19 cellular contexts compared by ENCODE assay signal in genomic region chr11:66686100-66686785, GRCh38. TPM values are rescaled to one million over a fixed set of nuclear protein-coding genes. Genes with fewer than 3 reads are reported as not detected.
DNase-seq lines count a peak whose midpoint lies in the region; ATAC-seq, FAIRE-seq and TF ChIP-seq lines count a peak whose summit lies in the region.
"Had no signal": no experiment of that assay in that cellular context is flagged by ENCODE, and none has a peak within 500 bp of the region (broad histone marks: within the 10 kb centered on the region; RNA-seq: fewer than 3 reads in every experiment).

No MANE protein-coding gene starts in this region.

- H3K9me3 ChIP-seq in adipocyte (ENCODE audit: control insufficient read depth, low read length), result no peaks in the 10 kb centered on the region
- no peaks in the 10 kb centered on the region for H3K9me3 ChIP-seq in hepatocyte (ENCODE audit: low read depth)
- H3K9me3 ChIP-seq in prostate gland, result no peaks in the 10 kb centered on the region
- H3K9me3 ChIP-seq in kidney (ENCODE audit: control insufficient read depth in 1 of 2, low read length in 2 of 2), result no peaks in the 10 kb centered on the region
- no peaks in the 10 kb centered on the region for H3K9me3 ChIP-seq in mucosa of descending colon
- H3K9me3 ChIP-seq: right lobe of liver, testis had no signal

- peak; percentile 60 for DNase-seq in ELF-1 (ENCODE audit: low read depth, low spot score)
- DNase-seq in adipocyte (ENCODE audit: low read depth), result peak; percentile 15
- DNase-seq in hepatocyte (ENCODE audit: low spot score), result no peak
- DNase-seq in prostate gland (ENCODE audit: low spot score), result peak; percentile 86
- DNase-seq in kidney, result no peak
- no peak for DNase-seq in mucosa of descending colon
- no peak for DNase-seq in activated CD4-positive, alpha-beta T cell treated with anti-CD3 and anti-CD28 coated beads, Interleukin-2, amount 50 U/mL, for 4 hours
- DNase-seq in NCI-H2171 (lab: John Stamatoyannopoulos, UW), result no peak
- DNase-seq: activated CD8-positive, alpha-beta memory T cell treated with anti-CD3 and anti-CD28 coated beads, Interleukin-2, amount 50 U/mL, for 48 hours; amniotic stem cell; erythroblast; KBM-7; left ventricle myocardium superior; NCI-H748 treated with DMSO at 0.1 percent for 48 hours; right lobe of liver; testis had no signal

- H3K27me3 ChIP-seq in adipocyte (replicated peaks; ENCODE audit: control insufficient read depth, insufficient read depth, low read length) (peaks cover 10% of the 10 kb centered on the region), hepatocyte (no peaks in the 10 kb centered on the region), prostate gland (replicated peaks; ENCODE audit: insufficient read depth) (no peaks in the 10 kb centered on the region)
- H3K27me3 ChIP-seq: right lobe of liver, SJSA1, testis had no signal

- no peaks in the 10 kb centered on the region for H3K4me1 ChIP-seq in adipocyte (ENCODE audit: control insufficient read depth, insufficient read depth, low read length)
- no peaks in the 10 kb centered on the region for H3K4me1 ChIP-seq in hepatocyte (ENCODE audit: insufficient read depth)
- H3K4me1 ChIP-seq in prostate gland (replicated peaks), result peaks cover 4% of the 10 kb centered on the region
- no peaks in the 10 kb centered on the region for H3K4me1 ChIP-seq in kidney (ENCODE audit: control insufficient read depth in 1 of 2, insufficient read depth in 1 of 2, low read depth in 1 of 2, low read length in 2 of 2)
- H3K4me1 ChIP-seq in mucosa of descending colon (ENCODE audit: low read depth), result no peaks in the 10 kb centered on the region
- H3K4me1 ChIP-seq: right lobe of liver, SJSA1, testis had no signal

- no peaks in the 10 kb centered on the region for H3K9me2 ChIP-seq in hepatocyte (replicated peaks; ENCODE audit: insufficient read depth)

- TF ChIP-seq POLR2A in prostate gland (IDR thresholded peaks at IDR 0.05), result no peak

- 77% methylated on average over 15 of the region's 15 CpGs for WGBS in hepatocyte (ENCODE audit: low lambda C conversion rate, missing lambda C conversion rate)
- WGBS in prostate gland, result 33% methylated on average over 15 of the region's 15 CpGs

- no peaks in the 10 kb centered on the region for H4K20me1 ChIP-seq in hepatocyte (ENCODE audit: insufficient read depth, poor library complexity, severe bottlenecking)

- TF ChIP-seq CTCF in hepatocyte (IDR thresholded peaks at IDR 0.05; ENCODE audit: poor library complexity) (no peak), prostate gland (IDR thresholded peaks at IDR 0.05) (no peak), kidney (IDR thresholded peaks at IDR 0.05; ENCODE audit: borderline replicate concordance, extremely low read depth, insufficient read depth) (no peak), mucosa of descending colon (IDR thresholded peaks at IDR 0.05) (no peak)

- ATAC-seq in mucosa of descending colon, result no peak
- ATAC-seq: GM12878, left ventricle myocardium superior had no signal

- H3K4me3 ChIP-seq in adipocyte (ENCODE audit: low read length), result no peak overlapping the region
- H3K4me3 ChIP-seq in hepatocyte, result no peak overlapping the region
- peak overlapping the region in 1 of 2 donors; percentile 7 for H3K4me3 ChIP-seq in prostate gland
- H3K4me3 ChIP-seq in kidney (ENCODE audit: low read length in 2 of 2), result no peak overlapping the region
- no peak overlapping the region for H3K4me3 ChIP-seq in mucosa of descending colon
- H3K4me3 ChIP-seq: GM12878, right lobe of liver, SJSA1, testis had no signal

- H2AFZ ChIP-seq in hepatocyte, result no peak overlapping the region

- H3K27ac ChIP-seq in hepatocyte (peak overlapping the region; percentile 51), prostate gland (peak overlapping the region; percentile 80 to 81), kidney (ENCODE audit: low read depth in 2 of 2, low read length in 2 of 2) (no peak overlapping the region)
- H3K27ac ChIP-seq: C4-2B, right lobe of liver, SJSA1, testis had no signal

- H3K36me3 ChIP-seq in adipocyte (ENCODE audit: control insufficient read depth, insufficient read depth, low read length, severe bottlenecking) (no peaks in the 10 kb centered on the region), hepatocyte (replicated peaks; ENCODE audit: insufficient read depth, low read depth) (no peaks in the 10 kb centered on the region), prostate gland (peaks cover 0 to 2% of the 10 kb centered on the region in 2 donors), kidney (ENCODE audit: control insufficient read depth in 1 of 2, insufficient read depth in 2 of 2, low read length in 2 of 2) (peaks cover 4 to 7% of the 10 kb centered on the region in 2 donors), mucosa of descending colon (ENCODE audit: low read depth) (no peaks in the 10 kb centered on the region)
- H3K36me3 ChIP-seq: SJSA1 had no signal

- no peak overlapping the region for H3K4me2 ChIP-seq in hepatocyte

- no peak overlapping the region for H3K9ac ChIP-seq in adipocyte (ENCODE audit: low read length)
- H3K9ac ChIP-seq in kidney (ENCODE audit: low read length in 2 of 2), result no peak overlapping the region

- FAIRE-seq in kidney (lab: Jason Lieb, UNC), result no peak
- FAIRE-seq: GM12878 had no signal

- no peaks in the 10 kb centered on the region for H3K79me2 ChIP-seq in hepatocyte

- intact Hi-C loops in prostate gland (cut with DNase I) (no loop called here), kidney (cut with DNase I) (loop anchor here (10.0 kb wide), 1 partner anchor 281 kb away; no protein-coding TSS in a partner anchor), mucosa of descending colon (cut with DNase I, micrococcal nuclease) (loop anchor here in 1 of 2 donors (10.0 kb wide), 1 partner anchor 271 kb away; no protein-coding TSS in a partner anchor)

RNA-seq across cellular contexts. Expression of gene RBM4B, which starts 8.6 kb away (rescaled TPM):
- total RNA-seq in hepatocyte (25.7 and 26.7 TPM in 2 replicates), prostate gland (10 to 100 TPM; 15.5 to 40.7 TPM), kidney (18.2 TPM), mucosa of descending colon (10 to 100 TPM; 16.7 to 22.7 (median 16.7) TPM)
- polyA plus RNA-seq in hepatocyte (32.4 and 33.4 TPM in 2 replicates), kidney (ENCODE audit: insufficient read depth, low read depth, low replicate concordance) (20.8 TPM)

RNA-seq across cellular contexts. Expression of gene SPTBN2, which starts 42.8 kb away (rescaled TPM):
- 115 and 152 TPM in 2 replicates for total RNA-seq in hepatocyte
- polyA plus RNA-seq in hepatocyte, result 177 and 183 TPM in 2 replicates
- 100 to 1,000 TPM; 139 to 140 TPM for total RNA-seq in prostate gland
- total RNA-seq in kidney, result 64.9 TPM
- 69.8 TPM for polyA plus RNA-seq in kidney (ENCODE audit: insufficient read depth, low read depth, low replicate concordance)
- 10 to 100 TPM in 1 of 3 donors, 1 to 10 TPM in 2; 3.7 to 10.0 (median 6.3) TPM for total RNA-seq in mucosa of descending colon

RNA-seq across cellular contexts. Expression of gene RBM4, which starts 47.7 kb away (rescaled TPM):
- total RNA-seq in hepatocyte, result 129 and 150 TPM in 2 replicates
- 139 and 151 TPM in 2 replicates for polyA plus RNA-seq in hepatocyte
- 100 to 1,000 TPM; 105 to 137 TPM for total RNA-seq in prostate gland
- 125 TPM for total RNA-seq in kidney
- polyA plus RNA-seq in kidney (ENCODE audit: insufficient read depth, low read depth, low replicate concordance), result 168 TPM
- 100 to 1,000 TPM; 101 to 125 (median 104) TPM for total RNA-seq in mucosa of descending colon

Comparison
In these comparisons a context has a peak if more than half of its experiments do, and no peak if none do; other contexts are left out.
1. DNase-seq: peak in ELF-1 (single experiment), adipocyte (single experiment) and prostate gland (single experiment); none in hepatocyte (single experiment), kidney (single experiment), mucosa of descending colon (0 of 3), activated CD4-positive, alpha-beta T cell treated with anti-CD3 and anti-CD28 coated beads, Interleukin-2, amount 50 U/mL, for 4 hours (0 of 2) and NCI-H2171 (single experiment).
2. H3K27ac ChIP-seq: peak in hepatocyte (single experiment) and prostate gland (2 of 2); none in kidney (0 of 2).